ENCODE assay signal across 10 cellular contexts in the genomic region with DNA sequence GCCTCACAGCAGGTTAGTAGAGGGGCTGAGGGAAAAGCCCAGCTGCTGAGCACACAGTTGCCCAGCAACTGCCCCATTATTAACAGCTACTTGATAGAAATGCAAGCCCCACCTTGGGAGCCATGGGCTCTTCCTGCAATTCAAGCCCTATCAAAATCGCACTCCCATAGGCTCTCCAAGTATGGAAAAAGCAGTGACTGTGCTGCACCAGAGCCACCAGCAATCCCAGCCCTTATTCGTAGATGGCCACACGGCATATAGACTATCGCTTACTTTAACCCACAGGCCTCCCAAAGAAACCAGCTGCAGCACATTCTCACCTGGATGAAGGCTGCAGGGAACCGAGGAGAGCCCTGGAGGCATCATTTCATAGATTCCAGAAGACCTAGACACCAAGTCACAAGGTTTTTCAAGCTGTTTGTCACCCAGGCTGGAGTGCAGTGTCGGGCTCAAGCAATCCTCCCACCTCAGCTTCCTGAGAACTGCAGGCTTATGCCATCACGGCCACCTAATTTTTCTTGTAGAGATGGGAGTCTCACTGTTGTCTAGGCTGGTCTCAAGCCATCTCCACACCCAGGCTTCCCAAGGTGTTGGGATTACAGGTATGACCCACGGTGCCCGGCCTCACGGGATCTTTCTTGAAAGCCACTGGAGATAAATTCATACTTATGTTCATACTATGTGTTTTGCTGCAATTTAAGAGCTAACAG. TPM values are rescaled to one million over a fixed set of nuclear protein-coding genes. Genes with fewer than 3 reads are reported as not detected.
A peak's percentile ranks its signal among the peaks of the same experiment; 100 is the strongest.
DNase-seq lines count a peak whose midpoint lies in the region; ATAC-seq and TF ChIP-seq lines count a peak whose summit lies in the region.
"Had no signal": no experiment of that assay in that cellular context is flagged by ENCODE, and none has a peak within 500 bp of the region (broad histone marks: within the 10 kb centered on the region; RNA-seq: fewer than 3 reads in every experiment).

No MANE protein-coding gene starts in this region.

- H3K36me3 ChIP-seq in PC-3 (ENCODE audit: low read depth, low read length): peaks cover 57% of the 10 kb centered on the region
- H3K36me3 ChIP-seq in smooth muscle cell (ENCODE audit: low read depth): peaks cover 22% of the 10 kb centered on the region
- peaks cover 66% of the 10 kb centered on the region for H3K36me3 ChIP-seq in HAP-1 (replicated peaks)

- peaks cover 8% of the 10 kb centered on the region for H3K4me1 Mint-ChIP-seq in T-helper 1 cell treated with Interleukin-12 subunit alpha and Interleukin-12 subunit beta and Interleukin-4 antibody, amounts not matched to agents 30 μg/mL and 1 μg/mL, for 36 hours (ENCODE audit: low read depth)
- H3K4me1 Mint-ChIP-seq in endothelial cell (ENCODE audit: unreplicated experiment): peaks cover 18% of the 10 kb centered on the region

- H3K4me1 ChIP-seq in PC-3 (ENCODE audit: insufficient read depth, low read length) (no peaks in the 10 kb centered on the region), smooth muscle cell (ENCODE audit: low read depth) (no peaks in the 10 kb centered on the region), HAP-1 (no peaks in the 10 kb centered on the region)
- H3K4me1 ChIP-seq: adrenal gland, testis had no signal

- no peak for TF ChIP-seq CTCF in PC-3 (conservative IDR thresholded peaks at IDR 0.05; ENCODE audit: low read depth, low read length)
- no peak for TF ChIP-seq CTCF in endothelial cell (IDR thresholded peaks at IDR 0.05; ENCODE audit: unreplicated experiment)
- TF ChIP-seq CTCF in smooth muscle cell (IDR thresholded peaks at IDR 0.05; ENCODE audit: borderline replicate concordance, insufficient read depth, poor library complexity, severe bottlenecking): no peak

- H3K27ac ChIP-seq in PC-3 (ENCODE audit: low read length) (no peak overlapping the region), smooth muscle cell (ENCODE audit: low read depth) (peak overlapping the region; percentile 29)

- no peaks in the 10 kb centered on the region for H3K9me2 ChIP-seq in PC-3 (replicated peaks; ENCODE audit: low read length)

- H3K9ac ChIP-seq in PC-3 (ENCODE audit: low read length) (no peak overlapping the region), smooth muscle cell (ENCODE audit: low read depth) (no peak overlapping the region)

- H3K9me3 Mint-ChIP-seq in T-helper 1 cell treated with Interleukin-12 subunit alpha and Interleukin-12 subunit beta and Interleukin-4 antibody, amounts not matched to agents 30 μg/mL and 1 μg/mL, for 36 hours: no peaks in the 10 kb centered on the region
- no peaks in the 10 kb centered on the region for H3K9me3 Mint-ChIP-seq in endothelial cell (ENCODE audit: unreplicated experiment)

- WGBS in smooth muscle cell (ENCODE audit: low lambda C conversion rate): 78% methylated on average over 10 of the region's 10 CpGs

- no peaks in the 10 kb centered on the region for H3K9me3 ChIP-seq in PC-3 (ENCODE audit: low read length)
- H3K9me3 ChIP-seq in smooth muscle cell (replicated peaks; ENCODE audit: low read depth): no peaks in the 10 kb centered on the region
- H3K9me3 ChIP-seq in HAP-1: no peaks in the 10 kb centered on the region
- H3K9me3 ChIP-seq: adrenal gland, testis had no signal

- H4K20me1 ChIP-seq in PC-3 (ENCODE audit: low read length) (peaks cover 26% of the 10 kb centered on the region), smooth muscle cell (ENCODE audit: low read depth) (peaks cover 31% of the 10 kb centered on the region)

- peaks cover 47% of the 10 kb centered on the region for H3K36me3 Mint-ChIP-seq in T-helper 1 cell treated with Interleukin-12 subunit alpha and Interleukin-12 subunit beta and Interleukin-4 antibody, amounts not matched to agents 30 μg/mL and 1 μg/mL, for 36 hours (ENCODE audit: low read depth)
- peaks cover 25% of the 10 kb centered on the region for H3K36me3 Mint-ChIP-seq in endothelial cell (ENCODE audit: low read depth, unreplicated experiment)

- H3F3A ChIP-seq in PC-3 (ENCODE audit: low read length, unreplicated experiment) (peaks cover 39% of the 10 kb centered on the region), smooth muscle cell (ENCODE audit: low read depth) (peaks cover 34% of the 10 kb centered on the region)

- no peak overlapping the region for H2AFZ ChIP-seq in PC-3 (ENCODE audit: low read length)
- H2AFZ ChIP-seq in smooth muscle cell (ENCODE audit: low read depth): no peak overlapping the region

- POLR2A ChIA-PET in PC-3 (lab: Charles Lee; ENCODE audit: unreplicated experiment): interaction anchor here (0.6 kb wide), 1 partner anchor 11 kb away, joined by 7 read pairs; a partner anchor contains a TSS

- peak overlapping the region; percentile 31 for H3K27ac Mint-ChIP-seq in T-helper 1 cell treated with Interleukin-12 subunit alpha and Interleukin-12 subunit beta and Interleukin-4 antibody, amounts not matched to agents 30 μg/mL and 1 μg/mL, for 36 hours
- H3K27ac Mint-ChIP-seq in endothelial cell (ENCODE audit: unreplicated experiment): peak overlapping the region; percentile 30

- CTCF ChIA-PET in PC-3 (lab: Charles Lee): no interaction called here

- H3K4me3 ChIP-seq in PC-3 (ENCODE audit: low read length): no peak overlapping the region
- H3K4me3 ChIP-seq in smooth muscle cell: no peak overlapping the region
- no peak overlapping the region for H3K4me3 ChIP-seq in HAP-1
- H3K4me3 ChIP-seq: adrenal gland, testis had no signal

- DNase-seq in T-helper 1 cell (no peak), PC-3 (peak; percentile 23), endothelial cell (ENCODE audit: low spot score) (no peak), smooth muscle cell (lab: John Stamatoyannopoulos, UW; ENCODE audit: unreplicated experiment) (no peak), HAP-1 (ENCODE audit: low spot score in 2 of 2) (no peak), hepatic stellate cell (ENCODE audit: low spot score) (no peak)
- DNase-seq in central memory CD4-positive, alpha-beta T cell: no peak
- DNase-seq: testis had no signal

- no TSS peak for BruUV-seq in PC-3 (replicated peaks; lab: Mats Ljungman, UMichigan)

- H3K79me2 ChIP-seq in PC-3 (ENCODE audit: low read length): peaks cover 5% of the 10 kb centered on the region; the same call in 1 of the 2 replicates
- no peaks in the 10 kb centered on the region for H3K79me2 ChIP-seq in smooth muscle cell (ENCODE audit: low read depth)

- intact Hi-C loops in PC-3 (cut with micrococcal nuclease): loop anchor here (1.0 to 5.0 kb wide), 2 partner anchors 226 to 631 kb away; no protein-coding TSS in a partner anchor

- no peak overlapping the region for H3K4me3 Mint-ChIP-seq in T-helper 1 cell treated with Interleukin-12 subunit alpha and Interleukin-12 subunit beta and Interleukin-4 antibody, amounts not matched to agents 30 μg/mL and 1 μg/mL, for 36 hours
- H3K4me3 Mint-ChIP-seq in endothelial cell (ENCODE audit: unreplicated experiment): no peak overlapping the region

- no peaks in the 10 kb centered on the region for H3K27me3 ChIP-seq in PC-3 (ENCODE audit: low read length)
- H3K27me3 ChIP-seq in smooth muscle cell (ENCODE audit: low read depth): no peaks in the 10 kb centered on the region
- no peaks in the 10 kb centered on the region for H3K27me3 ChIP-seq in HAP-1 (ENCODE audit: low read depth)
- H3K27me3 ChIP-seq: adrenal gland, testis had no signal

- in situ Hi-C loops in HAP-1 (cut with MboI; ENCODE audit: low sequenced_read_pairs): no loop called here

- H3K4me2 ChIP-seq in PC-3 (ENCODE audit: low read length) (no peak overlapping the region), smooth muscle cell (no peak overlapping the region)

- peak; percentile 42 for ATAC-seq in PC-3

- no peaks in the 10 kb centered on the region for H3K27me3 Mint-ChIP-seq in T-helper 1 cell treated with Interleukin-12 subunit alpha and Interleukin-12 subunit beta and Interleukin-4 antibody, amounts not matched to agents 30 μg/mL and 1 μg/mL, for 36 hours (ENCODE audit: low read depth)
- peaks cover 3% of the 10 kb centered on the region for H3K27me3 Mint-ChIP-seq in endothelial cell (ENCODE audit: unreplicated experiment)

RNA-seq across cellular contexts. Expression of a gene that starts 11.3 kb away (rescaled TPM):
- total RNA-seq in PC-3 (2014; rRNA removed): 430 and 507 TPM in 2 replicates
- 346 TPM for total RNA-seq in endothelial cell (ENCODE audit: unreplicated experiment)
- total RNA-seq in smooth muscle cell: 106 and 108 TPM in 2 replicates
- polyA plus RNA-seq in smooth muscle cell: 219 and 296 TPM in 2 replicates

RNA-seq across cellular contexts. Expression of a gene that starts 57.4 kb away (rescaled TPM):
- total RNA-seq in PC-3 (2014; rRNA removed) (11.0 and 11.2 TPM in 2 replicates), endothelial cell (ENCODE audit: unreplicated experiment) (5.3 TPM), smooth muscle cell (0.85 and 1.5 TPM in 2 replicates)
- polyA plus RNA-seq in smooth muscle cell: 0.62 and 1.0 TPM in 2 replicates
